Comparison of ENCODE assay signal across 26 cellular contexts in genomic region chr18:8261651-8262091, GRCh38.
"Had no signal": no experiment of that assay in that cellular context is flagged by ENCODE, and none has a peak within 500 bp of the region (broad histone marks: within the 10 kb centered on the region; RNA-seq: fewer than 3 reads in every experiment).

No MANE protein-coding gene starts in this region.

- H3K36me3 Mint-ChIP-seq: activated naive CD4-positive, alpha-beta T cell treated with anti-CD3 and anti-CD28 coated beads, Interleukin-2, amount 50 U/mL, for 24 hours; stimulated activated effector memory CD8-positive, alpha-beta T cell treated with anti-CD3 and anti-CD28 coated beads, Interleukin-12 subunit alpha, Interleukin-12 subunit beta, amount 100 ng/mL, for 72 hours had no signal

- H3K27ac Mint-ChIP-seq: activated CD8-positive, alpha-beta T cell treated with anti-CD3 and anti-CD28 coated beads, Interleukin-2, amount 10 ng/mL, durations not matched to agents 7 days and 5 days; activated naive CD4-positive, alpha-beta T cell treated with anti-CD3 and anti-CD28 coated beads, Interleukin-2, amount 50 U/mL, for 24 hours; effector memory CD8-positive, alpha-beta T cell; stimulated activated effector memory CD8-positive, alpha-beta T cell treated with anti-CD3 and anti-CD28 coated beads, Interleukin-12 subunit alpha, Interleukin-12 subunit beta, amount 100 ng/mL, for 72 hours had no signal

- H3K27me3 Mint-ChIP-seq: activated naive CD4-positive, alpha-beta T cell treated with anti-CD3 and anti-CD28 coated beads, Interleukin-2, amount 50 U/mL, for 24 hours; effector memory CD8-positive, alpha-beta T cell; stimulated activated naive CD8-positive, alpha-beta T cell treated with anti-CD3 and anti-CD28 coated beads, Interleukin-15, amount 100 ng/mL, for 72 hours had no signal

- H3K9me3 ChIP-seq: body of pancreas, gastroesophageal sphincter, heart right ventricle, suprapubic skin, tibial nerve had no signal

- H3K79me2 ChIP-seq: parathyroid adenoma had no signal

- H3K4me3 ChIP-seq: body of pancreas, gastroesophageal sphincter, heart right ventricle, suprapubic skin, tibial nerve had no signal

- H3K27ac ChIP-seq: body of pancreas, gastroesophageal sphincter, heart right ventricle, parathyroid adenoma, suprapubic skin, tibial nerve had no signal

- H3K27me3 ChIP-seq: body of pancreas, dorsolateral prefrontal cortex, gastroesophageal sphincter, heart right ventricle, suprapubic skin, tibial nerve had no signal

- FAIRE-seq: endothelial cell of umbilical vein, small intestine, TTC549, urothelium cell line had no signal

- H2AFZ ChIP-seq: parathyroid adenoma had no signal

- ATAC-seq: activated CD8-positive, alpha-beta T cell treated with anti-CD3 and anti-CD28 coated beads, Interleukin-2, amount 10 ng/mL, durations not matched to agents 7 days and 5 days; body of pancreas; effector memory CD8-positive, alpha-beta T cell; esophagus mucosa; gastroesophageal sphincter; heart right ventricle; left cardiac atrium; stimulated activated effector memory CD8-positive, alpha-beta T cell treated with anti-CD3 and anti-CD28 coated beads, Interleukin-12 subunit alpha, Interleukin-12 subunit beta, amount 100 ng/mL, for 72 hours; stimulated activated naive CD8-positive, alpha-beta T cell treated with anti-CD3 and anti-CD28 coated beads, Interleukin-15, amount 100 ng/mL, for 72 hours had no signal

- H3K9ac ChIP-seq: parathyroid adenoma had no signal

- H3K9me3 Mint-ChIP-seq: activated naive CD4-positive, alpha-beta T cell treated with anti-CD3 and anti-CD28 coated beads, Interleukin-2, amount 50 U/mL, for 24 hours; effector memory CD8-positive, alpha-beta T cell; nephron progenitor cell; stimulated activated effector memory CD8-positive, alpha-beta T cell treated with anti-CD3 and anti-CD28 coated beads, Interleukin-12 subunit alpha, Interleukin-12 subunit beta, amount 100 ng/mL, for 72 hours; stimulated activated naive CD8-positive, alpha-beta T cell treated with anti-CD3 and anti-CD28 coated beads, Interleukin-15, amount 100 ng/mL, for 72 hours had no signal

- H3K4me3 Mint-ChIP-seq: activated CD8-positive, alpha-beta T cell treated with anti-CD3 and anti-CD28 coated beads, Interleukin-2, amount 10 ng/mL, durations not matched to agents 7 days and 5 days; activated naive CD4-positive, alpha-beta T cell treated with anti-CD3 and anti-CD28 coated beads, Interleukin-2, amount 50 U/mL, for 24 hours; effector memory CD8-positive, alpha-beta T cell; nephron progenitor cell; stimulated activated effector memory CD8-positive, alpha-beta T cell treated with anti-CD3 and anti-CD28 coated beads, Interleukin-12 subunit alpha, Interleukin-12 subunit beta, amount 100 ng/mL, for 72 hours; stimulated activated naive CD8-positive, alpha-beta T cell treated with anti-CD3 and anti-CD28 coated beads, Interleukin-15, amount 100 ng/mL, for 72 hours had no signal

- H3K4me1 ChIP-seq: parathyroid adenoma, tibial nerve had no signal

- DNase-seq: activated CD4-positive, alpha-beta T cell treated with anti-CD3 and anti-CD28 coated beads for 1 hour; activated CD4-positive, alpha-beta T cell treated with anti-CD3 and anti-CD28 coated beads, Interleukin-2, amount 50 U/mL, for 1 hour; activated CD8-positive, alpha-beta T cell treated with anti-CD3 and anti-CD28 coated beads, Interleukin-2, amount 10 ng/mL, durations not matched to agents 7 days and 5 days; activated gamma-delta T cell treated with Interleukin-2 at 50 U/mL for 16 hours; activated T-cell treated with anti-CD3 and anti-CD28 coated beads, Interleukin-2, amount 50 U/mL, for 1 hour; anterior cingulate cortex; body of pancreas; dorsolateral prefrontal cortex; effector memory CD8-positive, alpha-beta T cell; heart right ventricle; islet precursor cell; left cardiac atrium; nephron progenitor cell; small intestine; stimulated activated CD4-positive, alpha-beta T cell treated with anti-CD3 and anti-CD28 coated beads, Interleukin-2, amount 100 ng/mL, for 24 hours; stimulated activated naive CD8-positive, alpha-beta T cell treated with anti-CD3 and anti-CD28 coated beads, Interleukin-15, amount 100 ng/mL, for 72 hours had no signal

- H3K4me1 Mint-ChIP-seq: activated naive CD4-positive, alpha-beta T cell treated with anti-CD3 and anti-CD28 coated beads, Interleukin-2, amount 50 U/mL, for 24 hours; stimulated activated effector memory CD8-positive, alpha-beta T cell treated with anti-CD3 and anti-CD28 coated beads, Interleukin-12 subunit alpha, Interleukin-12 subunit beta, amount 100 ng/mL, for 72 hours; stimulated activated naive CD8-positive, alpha-beta T cell treated with anti-CD3 and anti-CD28 coated beads, Interleukin-15, amount 100 ng/mL, for 72 hours had no signal

- H3K36me3 ChIP-seq: suprapubic skin had no signal
